Comparison of ENCODE assay signal across 13 cellular contexts in the genomic region with DNA sequence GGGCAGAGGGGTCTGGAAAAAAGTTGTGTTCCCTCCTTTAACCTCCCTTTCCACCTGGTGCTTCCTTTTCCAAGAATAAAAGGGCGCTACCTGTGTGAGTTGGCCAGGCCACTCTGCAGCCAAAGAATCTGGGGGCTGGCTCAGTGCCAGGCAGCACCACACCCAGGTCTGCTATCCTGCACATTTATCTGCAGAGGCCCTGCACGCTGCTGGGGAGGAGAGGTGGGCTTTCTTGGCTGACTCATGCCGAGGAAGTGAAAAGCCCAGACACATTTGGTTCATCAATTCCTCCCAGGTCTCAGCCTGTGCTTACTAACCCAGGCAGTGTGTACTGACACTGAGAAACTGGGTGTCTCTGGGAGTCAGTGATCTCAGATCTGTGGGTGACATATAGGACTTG.
DNase-seq lines count a peak whose midpoint lies in the region; ATAC-seq and TF ChIP-seq lines count a peak whose summit lies in the region.
"Had no signal": no experiment of that assay in that cellular context is flagged by ENCODE, and none has a peak within 500 bp of the region (broad histone marks: within the 10 kb centered on the region; RNA-seq: fewer than 3 reads in every experiment).

No MANE protein-coding gene starts in this region.

- CTCF ChIA-PET in T-cell (lab: Charles Lee), result no interaction called here

- no peak overlapping the region for H3K4me3 ChIP-seq in NB4 (ENCODE audit: low read depth, low read length)
- no peak overlapping the region for H3K4me3 ChIP-seq in breast epithelium
- H3K4me3 ChIP-seq in mucosa of descending colon, result no peak overlapping the region
- H3K4me3 ChIP-seq: ovary had no signal

- no peaks in the 10 kb centered on the region for H3K36me3 Mint-ChIP-seq in T-cell
- H3K36me3 Mint-ChIP-seq: CD8-positive, alpha-beta memory T cell had no signal

- H3K4me3 Mint-ChIP-seq in T-cell, result no peak overlapping the region
- H3K4me3 Mint-ChIP-seq: activated CD8-positive, alpha-beta T cell treated with anti-CD3 and anti-CD28 coated beads, Interleukin-2, amount 10 ng/mL, durations not matched to agents 7 days and 5 days; activated naive CD8-positive, alpha-beta T cell treated with anti-CD3 and anti-CD28 coated beads, Interleukin-2, amount 50 U/mL, for 24 hours; CD8-positive, alpha-beta memory T cell; T-helper 1 cell treated with Interleukin-12 subunit alpha and Interleukin-12 subunit beta and Interleukin-4 antibody, amounts not matched to agents 30 μg/mL and 1 μg/mL, for 36 hours had no signal

- no peaks in the 10 kb centered on the region for H3K9me3 ChIP-seq in breast epithelium
- no peaks in the 10 kb centered on the region for H3K9me3 ChIP-seq in mucosa of descending colon
- H3K9me3 ChIP-seq: ovary had no signal

- H3K9me3 Mint-ChIP-seq in T-cell, result peaks cover 6 to 9% (median 8%) of the 10 kb centered on the region in 3 donors
- H3K9me3 Mint-ChIP-seq: T-helper 1 cell treated with Interleukin-12 subunit alpha and Interleukin-12 subunit beta and Interleukin-4 antibody, amounts not matched to agents 30 μg/mL and 1 μg/mL, for 36 hours had no signal

- DNase-seq in EL (peak; percentile 73), NB4 (ENCODE audit: low read depth) (peak; percentile 67), breast epithelium (ENCODE audit: low spot score in 2 of 2) (peak; percentile 69 to 75), mucosa of descending colon (peak; percentile 78 to 83 (median 80)), T-cell (no peak), cerebellar nuclear complex (lab: John Stamatoyannopoulos, UW) (no peak)
- DNase-seq: activated CD8-positive, alpha-beta T cell treated with anti-CD3 and anti-CD28 coated beads, Interleukin-2, amount 10 ng/mL, durations not matched to agents 7 days and 5 days; activated naive CD8-positive, alpha-beta T cell treated with anti-CD3 and anti-CD28 coated beads, Interleukin-2, amount 50 U/mL, for 24 hours; CD8-positive, alpha-beta memory T cell; ovary had no signal

- H3K27ac ChIP-seq in breast epithelium, result peak overlapping the region; percentile 82 to 83
- H3K27ac ChIP-seq: ovary had no signal

- POLR2A ChIA-PET in T-cell (lab: Charles Lee), result no interaction called here

- TF ChIP-seq CTCF in NB4 (IDR thresholded peaks at IDR 0.05; ENCODE audit: low read depth, low read length) (no peak), breast epithelium (IDR thresholded peaks at IDR 0.05) (no peak), mucosa of descending colon (IDR thresholded peaks at IDR 0.05) (no peak)

- H3K4me1 Mint-ChIP-seq in T-cell, result no peaks in the 10 kb centered on the region
- H3K4me1 Mint-ChIP-seq: activated naive CD8-positive, alpha-beta T cell treated with anti-CD3 and anti-CD28 coated beads, Interleukin-2, amount 50 U/mL, for 24 hours; CD8-positive, alpha-beta memory T cell had no signal

- no peak overlapping the region for H3K27ac Mint-ChIP-seq in T-cell
- H3K27ac Mint-ChIP-seq: activated CD8-positive, alpha-beta T cell treated with anti-CD3 and anti-CD28 coated beads, Interleukin-2, amount 10 ng/mL, durations not matched to agents 7 days and 5 days; activated naive CD8-positive, alpha-beta T cell treated with anti-CD3 and anti-CD28 coated beads, Interleukin-2, amount 50 U/mL, for 24 hours; T-helper 1 cell treated with Interleukin-12 subunit alpha and Interleukin-12 subunit beta and Interleukin-4 antibody, amounts not matched to agents 30 μg/mL and 1 μg/mL, for 36 hours had no signal

- H3K27me3 ChIP-seq in breast epithelium, result no peaks in the 10 kb centered on the region
- H3K27me3 ChIP-seq: ovary had no signal

- H3K4me1 ChIP-seq in breast epithelium (peaks cover 0 to 10% of the 10 kb centered on the region in 2 donors), mucosa of descending colon (ENCODE audit: low read depth) (peaks cover 25% of the 10 kb centered on the region)

- H3K36me3 ChIP-seq in breast epithelium (no peaks in the 10 kb centered on the region), mucosa of descending colon (ENCODE audit: low read depth) (no peaks in the 10 kb centered on the region)
- H3K36me3 ChIP-seq: ovary had no signal

- ATAC-seq in mucosa of descending colon, result peak; percentile 85
- no peak for ATAC-seq in T-cell (replicated peaks in 1 of 4)
- ATAC-seq in HG03520 (IDR thresholded peaks at IDR 0.05; ENCODE audit: unreplicated experiment), result no peak
- ATAC-seq in HG03025 (IDR thresholded peaks at IDR 0.05; ENCODE audit: low FRiP score, unreplicated experiment), result no peak
- ATAC-seq: activated CD8-positive, alpha-beta T cell treated with anti-CD3 and anti-CD28 coated beads, Interleukin-2, amount 10 ng/mL, durations not matched to agents 7 days and 5 days; activated naive CD8-positive, alpha-beta T cell treated with anti-CD3 and anti-CD28 coated beads, Interleukin-2, amount 50 U/mL, for 24 hours had no signal

- TF ChIP-seq POLR2A in NB4 (IDR thresholded peaks at IDR 0.05; ENCODE audit: extremely low read depth, insufficient read length) (no peak), breast epithelium (IDR thresholded peaks at IDR 0.05) (no peak)

- intact Hi-C loops in breast epithelium (cut with DNase I; ENCODE audit: low total_unique reads), result no loop called here
- intact Hi-C loops in mucosa of descending colon (cut with DNase I, micrococcal nuclease), result no loop called here

- peaks cover 0 to 5% of the 10 kb centered on the region in 2 donors for H3K27me3 Mint-ChIP-seq in T-cell
- H3K27me3 Mint-ChIP-seq: activated naive CD8-positive, alpha-beta T cell treated with anti-CD3 and anti-CD28 coated beads, Interleukin-2, amount 50 U/mL, for 24 hours had no signal

Comparison
In these comparisons a context has a peak if more than half of its experiments do, and no peak if none do; other contexts are left out.
1. DNase-seq: peak in EL (single experiment), NB4 (single experiment), breast epithelium (2 of 2) and mucosa of descending colon (3 of 3); none in T-cell (0 of 34) and cerebellar nuclear complex (0 of 2).